Comparison of ENCODE assay signal across 29 cellular contexts in the genomic region with DNA sequence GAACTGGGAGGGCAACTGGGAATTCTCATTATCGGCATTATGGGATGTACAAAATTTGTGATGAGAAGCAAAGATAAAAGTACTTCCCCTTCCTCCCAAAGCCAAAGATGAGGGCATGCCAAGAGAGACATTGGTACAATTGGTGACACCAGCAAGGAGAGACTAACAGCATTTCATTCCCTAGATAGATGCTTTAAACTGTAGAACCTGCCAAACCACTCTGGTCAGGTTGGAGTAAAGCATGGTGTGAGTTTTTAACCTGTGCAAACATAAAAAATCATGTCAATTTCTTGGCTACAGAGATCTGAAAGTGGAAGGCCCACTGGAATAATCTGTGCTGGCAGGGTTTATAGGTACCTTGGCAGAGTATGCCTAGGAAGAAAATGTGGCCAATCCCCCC. TPM values are rescaled to one million over a fixed set of nuclear protein-coding genes. Genes with fewer than 3 reads are reported as not detected.
"Had no signal": no experiment of that assay in that cellular context is flagged by ENCODE, and none has a peak within 500 bp of the region (broad histone marks: within the 10 kb centered on the region; RNA-seq: fewer than 3 reads in every experiment).

No MANE protein-coding gene starts in this region.

- H3K4me2 ChIP-seq: hepatocyte had no signal

- H3K36me3 ChIP-seq: thoracic aorta, upper lobe of right lung had no signal

- ATAC-seq: activated T-cell treated with anti-CD3 and anti-CD28 coated beads, Interleukin-2, amount 50 U/mL, for 72 hours; body of pancreas; left lobe of liver; naive thymus-derived CD4-positive, alpha-beta T cell; sciatic nerve; upper lobe of right lung had no signal

- H3K79me2 ChIP-seq: hepatocyte had no signal

- H3K27me3 ChIP-seq: body of pancreas, hepatocyte, upper lobe of right lung had no signal

- DNase-seq: activated CD4-positive, alpha-beta memory T cell treated with anti-CD3 and anti-CD28 coated beads, Interleukin-2, amount 10 ng/mL, durations not matched to agents 7 days and 5 days; activated CD4-positive, alpha-beta T cell treated with anti-CD3 and anti-CD28 coated beads, Interleukin-2, amount 10 ng/mL, durations not matched to agents 24 days and 14 days; activated effector memory CD4-positive, alpha-beta T cell treated with Interleukin-2 at 50 U/mL for 16 hours; activated naive CD4-positive, alpha-beta T cell treated with anti-CD3 and anti-CD28 coated beads for 36 hours; activated naive CD8-positive, alpha-beta T cell treated with anti-CD3 and anti-CD28 coated beads, Interleukin-2, amount 50 U/mL, for 24 hours; activated T-cell treated with anti-CD3 and anti-CD28 coated beads, Interleukin-2, amount 50 U/mL, for 72 hours; anterior cingulate cortex; body of pancreas; effector CD4-positive, alpha-beta T cell; erythroblast; foreskin melanocyte; immature natural killer cell; naive thymus-derived CD4-positive, alpha-beta T cell; occipital lobe; posterior cingulate gyrus; small intestine; stimulated activated naive CD4-positive, alpha-beta T cell; upper lobe of right lung had no signal

- H3K27ac ChIP-seq: body of pancreas, hepatocyte, thoracic aorta, upper lobe of right lung had no signal

- H2AFZ ChIP-seq: hepatocyte had no signal

- H3K4me1 ChIP-seq: body of pancreas, upper lobe of right lung had no signal

- H3K4me3 ChIP-seq: body of pancreas, hepatocyte, thoracic aorta, upper lobe of right lung had no signal

- H3K9me3 ChIP-seq: body of pancreas, thoracic aorta, upper lobe of right lung had no signal

- FAIRE-seq: endometrium, small intestine had no signal

RNA-seq across cellular contexts. Expression of a gene that starts 19.4 kb away (rescaled TPM):
- total RNA-seq: activated CD4-positive, alpha-beta memory T cell treated with anti-CD3 and anti-CD28 coated beads, Interleukin-2, amount 10 ng/mL, durations not matched to agents 7 days and 5 days; activated CD4-positive, alpha-beta T cell treated with anti-CD3 and anti-CD28 coated beads, Interleukin-2, amount 10 ng/mL, durations not matched to agents 24 days and 14 days; activated naive CD4-positive, alpha-beta T cell treated with anti-CD3 and anti-CD28 coated beads for 36 hours; activated T-cell treated with anti-CD3 and anti-CD28 coated beads, Interleukin-2, amount 50 U/mL, for 72 hours; body of pancreas; cardiac septum; chondrocyte; hepatocyte; kidney epithelial cell; left lobe of liver; lung microvascular endothelial cell; naive thymus-derived CD4-positive, alpha-beta T cell; neural crest cell; occipital lobe; renal cortical epithelial cell; sciatic nerve; thoracic aorta; upper lobe of right lung had no signal
- polyA plus RNA-seq: immature natural killer cell; naive thymus-derived CD4-positive, alpha-beta T cell; small intestine had no signal
